Comparison of ENCODE assay signal across 37 cellular contexts in the genomic region with DNA sequence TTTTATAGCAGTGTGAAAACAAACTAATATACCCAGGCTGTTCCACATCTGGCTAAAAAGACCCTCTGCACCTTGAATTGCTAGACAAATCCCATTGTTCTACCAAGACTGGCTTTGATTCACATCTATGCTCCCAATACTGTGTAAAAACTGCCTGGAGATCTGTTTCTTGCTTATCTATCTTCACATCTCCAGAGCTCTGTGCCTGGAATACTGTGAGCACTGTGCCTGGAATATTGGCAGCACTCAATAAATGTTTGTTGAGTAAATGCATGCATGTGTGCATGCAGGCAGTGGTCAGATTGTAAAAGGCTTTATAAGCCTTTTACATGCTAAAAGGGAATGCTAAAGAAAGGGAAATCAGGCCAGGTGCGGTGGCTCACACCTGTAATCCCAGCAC.
"Had no signal": no experiment of that assay in that cellular context is flagged by ENCODE, and none has a peak within 500 bp of the region (broad histone marks: within the 10 kb centered on the region; RNA-seq: fewer than 3 reads in every experiment).

No MANE protein-coding gene starts in this region.

- H3K27me3 ChIP-seq: adrenal gland, ascending aorta, body of pancreas, brain microvascular endothelial cell, breast epithelium, cardiac muscle cell had no signal

- H3K36me3 Mint-ChIP-seq: activated naive CD4-positive, alpha-beta T cell treated with anti-CD3 and anti-CD28 coated beads, Interleukin-2, amount 10 ng/mL, durations not matched to agents 7 days and 5 days; activated naive CD4-positive, alpha-beta T cell treated with anti-CD3 and anti-CD28 coated beads, Interleukin-2, amount 50 U/mL, for 24 hours; activated naive CD4-positive, alpha-beta T cell treated with anti-CD3 and anti-CD28 coated beads, Interleukin-2, amount 50 U/mL, for 72 hours; activated naive CD8-positive, alpha-beta T cell; activated naive CD8-positive, alpha-beta T cell treated with anti-CD3 and anti-CD28 coated beads for 36 hours; activated naive CD8-positive, alpha-beta T cell treated with anti-CD3 and anti-CD28 coated beads, Interleukin-2, amount 10 ng/mL, durations not matched to agents 7 days and 5 days; brain had no signal

- DNase-seq: activated effector memory CD4-positive, alpha-beta T cell treated with anti-CD3 and anti-CD28 coated beads, Interleukin-2, amount 50 U/mL, for 16 hours; activated effector memory CD4-positive, alpha-beta T cell treated with Interleukin-2 at 50 U/mL for 16 hours; activated gamma-delta T cell; activated gamma-delta T cell treated with Interleukin-2 at 50 U/mL for 16 hours; activated naive CD4-positive, alpha-beta T cell; activated naive CD4-positive, alpha-beta T cell treated with anti-CD3 and anti-CD28 coated beads for 36 hours; activated naive CD4-positive, alpha-beta T cell treated with anti-CD3 and anti-CD28 coated beads, Interleukin-2, amount 10 ng/mL, durations not matched to agents 7 days and 5 days; activated naive CD4-positive, alpha-beta T cell treated with anti-CD3 and anti-CD28 coated beads, Interleukin-2, amount 50 U/mL, for 16 hours; activated naive CD4-positive, alpha-beta T cell treated with Interleukin-2 at 50 U/mL for 16 hours; activated naive CD8-positive, alpha-beta T cell treated with anti-CD3 and anti-CD28 coated beads for 36 hours; activated naive CD8-positive, alpha-beta T cell treated with anti-CD3 and anti-CD28 coated beads, Interleukin-2, amount 10 ng/mL, durations not matched to agents 7 days and 5 days; activated naive CD8-positive, alpha-beta T cell treated with anti-CD3 and anti-CD28 coated beads, Interleukin-2, amount 50 U/mL, for 24 hours; activated T-cell treated with anti-CD3 and anti-CD28 coated beads, Interleukin-2, amount 50 U/mL, for 1 hour; activated T-cell treated with anti-CD3 and anti-CD28 coated beads, Interleukin-2, amount 50 U/mL, for 24 hours; activated T-cell treated with anti-CD3 and anti-CD28 coated beads, Interleukin-2, amount 50 U/mL, for 4 hours; activated T-cell treated with anti-CD3 and anti-CD28 coated beads, Interleukin-2, amount 50 U/mL, for 48 hours; adrenal gland; amniotic stem cell; amygdala; anterior cingulate cortex; aorta; body of pancreas; brain microvascular endothelial cell; caudate nucleus; central memory CD4-positive, alpha-beta T cell; cerebellar nuclear complex had no signal

- ATAC-seq: activated naive CD4-positive, alpha-beta T cell treated with anti-CD3 and anti-CD28 coated beads, Interleukin-2, amount 50 U/mL, for 72 hours; activated naive CD8-positive, alpha-beta T cell treated with anti-CD3 and anti-CD28 coated beads, Interleukin-2, amount 50 U/mL, for 24 hours; activated T-cell treated with anti-CD3 and anti-CD28 coated beads, Interleukin-2, amount 50 U/mL, for 4 hours; activated T-helper 17 cell treated with anti-CD3 and anti-CD28 coated beads, Interleukin-2, amount 50 U/mL, for 72 hours; body of pancreas had no signal

- H3K4me3 Mint-ChIP-seq: activated naive CD4-positive, alpha-beta T cell treated with anti-CD3 and anti-CD28 coated beads for 36 hours; activated naive CD4-positive, alpha-beta T cell treated with anti-CD3 and anti-CD28 coated beads, Interleukin-2, amount 10 ng/mL, durations not matched to agents 7 days and 5 days; activated naive CD4-positive, alpha-beta T cell treated with anti-CD3 and anti-CD28 coated beads, Interleukin-2, amount 50 U/mL, for 24 hours; activated naive CD8-positive, alpha-beta T cell; activated naive CD8-positive, alpha-beta T cell treated with anti-CD3 and anti-CD28 coated beads for 36 hours; activated naive CD8-positive, alpha-beta T cell treated with anti-CD3 and anti-CD28 coated beads, Interleukin-2, amount 10 ng/mL, durations not matched to agents 7 days and 5 days; activated naive CD8-positive, alpha-beta T cell treated with anti-CD3 and anti-CD28 coated beads, Interleukin-2, amount 50 U/mL, for 24 hours; activated T-cell treated with anti-CD3 and anti-CD28 coated beads, Interleukin-2, amount 50 U/mL, for 24 hours; activated T-cell treated with anti-CD3 and anti-CD28 coated beads, Interleukin-2, amount 50 U/mL, for 4 hours; activated T-helper 1 cell treated with anti-CD3 and anti-CD28 coated beads, Interleukin-12 subunit alpha, Interleukin-12 subunit beta, Interleukin-2, Interleukin-4 antibody, amounts not matched to agents 30 ng/mL and 10 ng/mL and 1 ng/mL, durations not matched to agents 14 hours and 24 hours and 36 hours; activated T-helper 17 cell treated with anti-CD3 and anti-CD28 coated beads, Interleukin-2, amount 50 U/mL, for 72 hours; brain; central memory CD8-positive, alpha-beta T cell had no signal

- H3K9me3 Mint-ChIP-seq: activated naive CD4-positive, alpha-beta T cell treated with anti-CD3 and anti-CD28 coated beads for 36 hours; activated naive CD4-positive, alpha-beta T cell treated with anti-CD3 and anti-CD28 coated beads, Interleukin-2, amount 10 ng/mL, durations not matched to agents 7 days and 5 days; activated naive CD4-positive, alpha-beta T cell treated with anti-CD3 and anti-CD28 coated beads, Interleukin-2, amount 50 U/mL, for 24 hours; activated naive CD4-positive, alpha-beta T cell treated with anti-CD3 and anti-CD28 coated beads, Interleukin-2, amount 50 U/mL, for 72 hours; activated naive CD8-positive, alpha-beta T cell treated with anti-CD3 and anti-CD28 coated beads for 36 hours; activated naive CD8-positive, alpha-beta T cell treated with anti-CD3 and anti-CD28 coated beads, Interleukin-2, amount 10 ng/mL, durations not matched to agents 7 days and 5 days; activated naive CD8-positive, alpha-beta T cell treated with anti-CD3 and anti-CD28 coated beads, Interleukin-2, amount 50 U/mL, for 24 hours; activated T-cell treated with anti-CD3 and anti-CD28 coated beads, Interleukin-2, amount 50 U/mL, for 24 hours; activated T-cell treated with anti-CD3 and anti-CD28 coated beads, Interleukin-2, amount 50 U/mL, for 4 hours; activated T-helper 1 cell treated with anti-CD3 and anti-CD28 coated beads, Interleukin-12 subunit alpha, Interleukin-12 subunit beta, Interleukin-2, Interleukin-4 antibody, amounts not matched to agents 30 ng/mL and 10 ng/mL and 1 ng/mL, durations not matched to agents 14 hours and 24 hours and 36 hours; activated T-helper 17 cell treated with anti-CD3 and anti-CD28 coated beads, Interleukin-2, amount 50 U/mL, for 72 hours; activated T-helper 2 cell treated with anti-CD3 and anti-CD28 coated beads, Interferon-gamma antibody, Interleukin-2, Interleukin-4, amounts not matched to agents 10 μg/mL and 5 μg/mL and 100 μg/mL, durations not matched to agents 14 hours and 24 hours and 36 hours had no signal

- H3K4me1 ChIP-seq: adrenal gland, ascending aorta, body of pancreas, breast epithelium had no signal

- H3K4me1 Mint-ChIP-seq: activated naive CD4-positive, alpha-beta T cell treated with anti-CD3 and anti-CD28 coated beads, Interleukin-2, amount 10 ng/mL, durations not matched to agents 7 days and 5 days; activated naive CD4-positive, alpha-beta T cell treated with anti-CD3 and anti-CD28 coated beads, Interleukin-2, amount 50 U/mL, for 24 hours; activated naive CD8-positive, alpha-beta T cell treated with anti-CD3 and anti-CD28 coated beads for 36 hours; activated naive CD8-positive, alpha-beta T cell treated with anti-CD3 and anti-CD28 coated beads, Interleukin-2, amount 10 ng/mL, durations not matched to agents 7 days and 5 days; activated naive CD8-positive, alpha-beta T cell treated with anti-CD3 and anti-CD28 coated beads, Interleukin-2, amount 50 U/mL, for 24 hours; activated T-helper 17 cell treated with anti-CD3 and anti-CD28 coated beads, Interleukin-2, amount 50 U/mL, for 72 hours; brain; central memory CD8-positive, alpha-beta T cell had no signal

- H3K27me3 Mint-ChIP-seq: activated naive CD4-positive, alpha-beta T cell treated with anti-CD3 and anti-CD28 coated beads, Interleukin-2, amount 10 ng/mL, durations not matched to agents 7 days and 5 days; brain; central memory CD8-positive, alpha-beta T cell had no signal

- H3K9me3 ChIP-seq: adrenal gland, ascending aorta, body of pancreas, breast epithelium had no signal

- H3K27ac ChIP-seq: adrenal gland, ascending aorta, body of pancreas, brain microvascular endothelial cell, breast epithelium, cardiac muscle cell had no signal

- H3K27ac Mint-ChIP-seq: activated naive CD4-positive, alpha-beta T cell treated with anti-CD3 and anti-CD28 coated beads for 36 hours; activated naive CD4-positive, alpha-beta T cell treated with anti-CD3 and anti-CD28 coated beads, Interleukin-2, amount 10 ng/mL, durations not matched to agents 7 days and 5 days; activated naive CD4-positive, alpha-beta T cell treated with anti-CD3 and anti-CD28 coated beads, Interleukin-2, amount 50 U/mL, for 24 hours; activated naive CD4-positive, alpha-beta T cell treated with anti-CD3 and anti-CD28 coated beads, Interleukin-2, amount 50 U/mL, for 72 hours; activated naive CD8-positive, alpha-beta T cell; activated naive CD8-positive, alpha-beta T cell treated with anti-CD3 and anti-CD28 coated beads for 36 hours; activated naive CD8-positive, alpha-beta T cell treated with anti-CD3 and anti-CD28 coated beads, Interleukin-2, amount 10 ng/mL, durations not matched to agents 7 days and 5 days; activated naive CD8-positive, alpha-beta T cell treated with anti-CD3 and anti-CD28 coated beads, Interleukin-2, amount 50 U/mL, for 24 hours; activated T-cell treated with anti-CD3 and anti-CD28 coated beads, Interleukin-2, amount 50 U/mL, for 24 hours; activated T-helper 1 cell treated with anti-CD3 and anti-CD28 coated beads, Interleukin-12 subunit alpha, Interleukin-12 subunit beta, Interleukin-2, Interleukin-4 antibody, amounts not matched to agents 30 ng/mL and 10 ng/mL and 1 ng/mL, durations not matched to agents 14 hours and 24 hours and 36 hours; activated T-helper 17 cell treated with anti-CD3 and anti-CD28 coated beads, Interleukin-2, amount 50 U/mL, for 72 hours; activated T-helper 2 cell treated with anti-CD3 and anti-CD28 coated beads, Interferon-gamma antibody, Interleukin-2, Interleukin-4, amounts not matched to agents 10 μg/mL and 5 μg/mL and 100 μg/mL, durations not matched to agents 14 hours and 24 hours and 36 hours; brain had no signal

- H3K36me3 ChIP-seq: adrenal gland, ascending aorta, brain microvascular endothelial cell, breast epithelium, cardiac muscle cell had no signal

- H3K4me3 ChIP-seq: adrenal gland, ascending aorta, body of pancreas, breast epithelium, cardiac muscle cell had no signal
